In the genomic region with DNA sequence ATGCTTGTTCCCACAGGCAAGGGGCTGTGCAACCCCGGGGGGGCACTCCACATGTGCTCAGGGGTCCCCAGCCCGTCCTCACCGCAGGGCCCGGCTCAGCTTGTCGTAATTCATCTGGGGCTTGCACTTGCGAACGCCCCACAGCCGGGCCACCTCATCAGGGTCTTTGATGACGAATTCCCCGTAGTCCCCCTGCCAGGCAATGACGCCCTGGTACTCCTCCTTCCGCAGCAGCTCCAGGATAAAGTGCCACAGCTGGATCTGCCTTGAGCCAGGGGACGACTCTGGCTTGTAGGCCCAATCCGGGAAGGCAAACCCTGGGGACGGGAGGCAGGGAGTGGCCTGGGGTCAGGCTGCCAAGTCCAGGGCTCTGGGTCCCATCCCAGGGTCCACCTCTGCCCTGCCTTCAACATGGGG, we compare ENCODE assay signal across 9 cellular contexts. TPM values are rescaled to one million over a fixed set of nuclear protein-coding genes. Genes with fewer than 3 reads are reported as not detected.
A peak's percentile ranks its signal among the peaks of the same experiment; 100 is the strongest.
DNase-seq lines count a peak whose midpoint lies in the region; ATAC-seq and TF ChIP-seq lines count a peak whose summit lies in the region.
"Had no signal": no experiment of that assay in that cellular context is flagged by ENCODE, and none has a peak within 500 bp of the region (broad histone marks: within the 10 kb centered on the region; RNA-seq: fewer than 3 reads in every experiment).

No MANE protein-coding gene starts in this region.

- peaks cover 6% of the 10 kb centered on the region for H3K27me3 Mint-ChIP-seq in HFFc6 (ENCODE audit: insufficient read depth)
- H3K27me3 Mint-ChIP-seq in stimulated activated naive B cell treated with anti-CD40 and anti-IgM and Interleukin-4, amounts not matched to agents 10 μg/mL and 1 μg/mL and 100 μg/mL, for 72 hours = no peaks in the 10 kb centered on the region

- peak overlapping the region; percentile 52 for H3K27ac ChIP-seq in adipose tissue (ENCODE audit: low read depth, low read length)

- H3K36me3 ChIP-seq in iPS-15b (ENCODE audit: control insufficient read depth, insufficient read depth, low read length) = peaks cover 16% of the 10 kb centered on the region

- WGBS in adipose tissue, 3 donors = 38 to 72% (median 45%) methylated on average over 15 of the region's 15 CpGs

- H3K27ac Mint-ChIP-seq in HFFc6 = peak overlapping the region; percentile 70
- peak overlapping the region; percentile 75 for H3K27ac Mint-ChIP-seq in stimulated activated naive B cell treated with anti-CD40 and anti-IgM and Interleukin-4, amounts not matched to agents 10 μg/mL and 1 μg/mL and 100 μg/mL, for 72 hours

- peaks cover 46% of the 10 kb centered on the region for H3K4me1 Mint-ChIP-seq in HFFc6 (ENCODE audit: low read depth)
- peaks cover 36 to 60% of the 10 kb centered on the region in 2 donors for H3K4me1 Mint-ChIP-seq in stimulated activated naive B cell treated with anti-CD40 and anti-IgM and Interleukin-4, amounts not matched to agents 10 μg/mL and 1 μg/mL and 100 μg/mL, for 72 hours

- no peak overlapping the region for H3K4me3 Mint-ChIP-seq in HFFc6
- H3K4me3 Mint-ChIP-seq in stimulated activated naive B cell treated with anti-CD40 and anti-IgM and Interleukin-4, amounts not matched to agents 10 μg/mL and 1 μg/mL and 100 μg/mL, for 72 hours = no peak overlapping the region

- peak overlapping the region; percentile 5 for H3K9ac ChIP-seq in iPS-15b (ENCODE audit: low read depth, low read length)

- H3K4me1 ChIP-seq in iPS-15b (ENCODE audit: control insufficient read depth, insufficient read depth, low read length) = peaks cover 14% of the 10 kb centered on the region

- DNase-seq in HFFc6 (no peak), T-helper 9 cell (no peak), NCI-H524 (lab: John Stamatoyannopoulos, UW) (no peak)
- no peak for DNase-seq in stimulated activated naive B cell treated with anti-CD40 and anti-IgM and Interleukin-4, amounts not matched to agents 10 μg/mL and 1 μg/mL and 100 μg/mL, for 72 hours
- DNase-seq: activated naive CD4-positive, alpha-beta T cell treated with Interleukin-2 at 50 U/mL for 16 hours; NCI-H1417 treated with DMSO at 0.1 percent for 48 hours had no signal

- peaks cover 9% of the 10 kb centered on the region for H3K36me3 Mint-ChIP-seq in HFFc6 (ENCODE audit: low read depth)
- H3K36me3 Mint-ChIP-seq in stimulated activated naive B cell treated with anti-CD40 and anti-IgM and Interleukin-4, amounts not matched to agents 10 μg/mL and 1 μg/mL and 100 μg/mL, for 72 hours = peaks cover 25 to 30% of the 10 kb centered on the region in 2 donors

- H3K4me3 ChIP-seq in iPS-15b (ENCODE audit: low read depth, low read length) = no peak overlapping the region

- no peak for TF ChIP-seq CTCF in HFFc6 (IDR thresholded peaks at IDR 0.05)

- H3K27me3 ChIP-seq in iPS-15b (ENCODE audit: control insufficient read depth, insufficient read depth, low read length) = no peaks in the 10 kb centered on the region

- H3K9me3 ChIP-seq in iPS-15b (ENCODE audit: control insufficient read depth, insufficient read depth, low read length) = no peaks in the 10 kb centered on the region

- no peaks in the 10 kb centered on the region; the same call in 1 of the 2 replicates for H3K9me3 Mint-ChIP-seq in HFFc6
- H3K9me3 Mint-ChIP-seq in stimulated activated naive B cell treated with anti-CD40 and anti-IgM and Interleukin-4, amounts not matched to agents 10 μg/mL and 1 μg/mL and 100 μg/mL, for 72 hours = no peaks in the 10 kb centered on the region

- no peak for ATAC-seq in stimulated activated naive B cell treated with anti-CD40 and anti-IgM and Interleukin-4, amounts not matched to agents 10 μg/mL and 1 μg/mL and 100 μg/mL, for 72 hours (replicated peaks)
- no peak for ATAC-seq in HG03469 (IDR thresholded peaks at IDR 0.05; ENCODE audit: unreplicated experiment)

RNA-seq across cellular contexts. Expression of gene ERF, which starts 4.7 kb away (rescaled TPM):
- total RNA-seq in HFFc6 (2021; fragmentation: NEBNext Ultra II Directional; extraction: Animal tissue kit (Norgen Biotek cat#: 25700)) = 10 to 100 TPM; 74.7 to 87.8 (median 78.8) TPM
- polyA plus RNA-seq in adipose tissue = 10 to 100 TPM; 16.5 to 64.6 (median 33.4) TPM

RNA-seq across cellular contexts. Expression of gene GSK3A, which starts 7.9 kb away (rescaled TPM):
- total RNA-seq in HFFc6 (2021; fragmentation: NEBNext Ultra II Directional; extraction: Animal tissue kit (Norgen Biotek cat#: 25700)) = 10 to 100 TPM; 36.3 to 45.5 (median 43.1) TPM
- 10 to 100 TPM; 20.9 to 53.8 (median 37.3) TPM for polyA plus RNA-seq in adipose tissue

RNA-seq across cellular contexts. Expression of gene CIC, which starts 18.8 kb away (rescaled TPM):
- 10 to 100 TPM; 67.6 to 75.4 (median 73.7) TPM for total RNA-seq in HFFc6 (2021; fragmentation: NEBNext Ultra II Directional; extraction: Animal tissue kit (Norgen Biotek cat#: 25700))
- polyA plus RNA-seq in adipose tissue = 10 to 100 TPM; 18.7 to 49.1 (median 33.3) TPM

RNA-seq across cellular contexts. Expression of gene ZNF526, which starts 30.1 kb away (rescaled TPM):
- total RNA-seq in HFFc6 (2021; fragmentation: NEBNext Ultra II Directional; extraction: Animal tissue kit (Norgen Biotek cat#: 25700)) = 10 to 100 TPM; 14.0 to 18.2 (median 16.1) TPM
- polyA plus RNA-seq in adipose tissue = 1 to 10 TPM; 2.9 to 3.4 (median 2.9) TPM

RNA-seq across cellular contexts. Expression of gene DEDD2, which starts 32.8 kb away (rescaled TPM):
- total RNA-seq in HFFc6 (2021; fragmentation: NEBNext Ultra II Directional; extraction: Animal tissue kit (Norgen Biotek cat#: 25700)) = 10 to 100 TPM; 19.2 to 24.9 (median 20.2) TPM
- 10 to 100 TPM; 14.1 to 17.9 (median 15.7) TPM for polyA plus RNA-seq in adipose tissue
